ENCODE assay signal across 32 cellular contexts in the genomic region with DNA sequence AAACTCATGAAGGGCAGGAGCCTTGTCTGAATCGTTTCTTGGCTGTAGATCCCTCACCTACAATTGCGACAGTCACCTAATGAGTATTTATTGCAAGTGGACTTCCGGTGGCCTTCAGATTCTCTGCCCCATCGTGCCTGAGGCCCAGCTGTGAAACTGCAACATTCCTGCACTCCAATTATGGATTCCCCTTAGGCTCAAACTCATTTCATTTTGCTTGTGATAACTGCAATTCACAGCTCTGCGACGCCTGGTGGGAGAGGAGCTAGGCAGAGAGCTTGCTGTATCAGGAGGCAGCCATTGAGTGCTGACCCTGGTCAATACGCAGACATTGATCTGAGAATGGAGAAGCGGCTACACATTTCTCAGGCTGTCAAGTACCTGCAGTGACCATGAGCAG. TPM values are rescaled to one million over a fixed set of nuclear protein-coding genes. Genes with fewer than 3 reads are reported as not detected.
"Had no signal": no experiment of that assay in that cellular context is flagged by ENCODE, and none has a peak within 500 bp of the region (broad histone marks: within the 10 kb centered on the region; RNA-seq: fewer than 3 reads in every experiment).

No MANE protein-coding gene starts in this region.

- H3K9ac ChIP-seq: SK-N-SH had no signal

- DNase-seq: activated CD4-positive, alpha-beta T cell treated with anti-CD3 and anti-CD28 coated beads for 48 hours; activated CD4-positive, alpha-beta T cell treated with anti-CD3 and anti-CD28 coated beads, Interleukin-2, amount 50 U/mL, for 4 hours; activated CD4-positive, CD25-positive, alpha-beta regulatory T cell treated with anti-CD3 and anti-CD28 coated beads, Interleukin-2, amount 50 U/mL, for 72 hours; activated CD8-positive, alpha-beta T cell treated with anti-CD3 and anti-CD28 coated beads, Interleukin-2, amount 10 ng/mL, durations not matched to agents 7 days and 5 days; activated naive CD4-positive, alpha-beta T cell treated with Interleukin-2 at 50 U/mL for 16 hours; activated naive CD8-positive, alpha-beta T cell treated with anti-CD3 and anti-CD28 coated beads, Interleukin-2, amount 50 U/mL, for 24 hours; activated T-cell treated with anti-CD3 and anti-CD28 coated beads, Interleukin-2, amount 50 U/mL, for 4 hours; amniotic stem cell; body of pancreas; central memory CD4-positive, alpha-beta T cell; MG63; MV-4-11; NCI-H1092 treated with DMSO at 0.1 percent for 48 hours; NCI-H1417 treated with DMSO at 0.1 percent for 48 hours; NCI-H1694; NCI-H2029; NCI-H2107; NCI-H2171 treated with DMSO at 0.1 percent for 48 hours; NCI-H226; NCI-H526 treated with DMSO at 0.1 percent for 48 hours; NCI-H82; RPMI8226; SJCRH30; SK-N-SH had no signal

- H3K36me3 ChIP-seq: ascending aorta, MG63, SJCRH30 had no signal

- H3K4me2 ChIP-seq: SK-N-SH had no signal

- H3K9me3 ChIP-seq: ascending aorta, body of pancreas, MG63, SJCRH30, SK-N-SH had no signal

- H3K27me3 ChIP-seq: ascending aorta, body of pancreas, MG63, SJCRH30 had no signal

- H3K4me3 ChIP-seq: ascending aorta, body of pancreas, MG63, SJCRH30 had no signal

- ATAC-seq: activated CD8-positive, alpha-beta T cell treated with anti-CD3 and anti-CD28 coated beads, Interleukin-2, amount 10 ng/mL, durations not matched to agents 7 days and 5 days; activated naive CD4-positive, alpha-beta T cell treated with anti-CD3 and anti-CD28 coated beads, Interleukin-2, amount 50 U/mL, for 72 hours; activated naive CD8-positive, alpha-beta T cell treated with anti-CD3 and anti-CD28 coated beads, Interleukin-2, amount 50 U/mL, for 24 hours; activated T-cell treated with anti-CD3 and anti-CD28 coated beads, Interleukin-2, amount 50 U/mL, for 4 hours; body of pancreas; Panc1; Right ventricle myocardium inferior; WTC11 had no signal

- H3K27ac ChIP-seq: ascending aorta, body of pancreas, SJCRH30 had no signal

- H3K4me1 ChIP-seq: ascending aorta, body of pancreas, SJCRH30 had no signal

RNA-seq across cellular contexts. Expression of gene CCDC70, which starts 59.0 kb away (rescaled TPM):
- total RNA-seq: activated CD8-positive, alpha-beta T cell treated with anti-CD3 and anti-CD28 coated beads, Interleukin-2, amount 10 ng/mL, durations not matched to agents 7 days and 5 days; activated naive CD4-positive, alpha-beta T cell treated with anti-CD3 and anti-CD28 coated beads, Interleukin-2, amount 50 U/mL, for 72 hours; activated T-cell treated with anti-CD3 and anti-CD28 coated beads, Interleukin-2, amount 50 U/mL, for 4 hours; ascending aorta; body of pancreas; bronchial epithelial cell; NCI-H460; OCI-LY7; Right ventricle myocardium inferior; SJCRH30; WTC11 had no signal
- polyA plus RNA-seq: SK-N-SH had no signal
